Comparison of ENCODE assay signal across 26 cellular contexts in genomic region chr14:104091061-104091926, GRCh38. TPM values are rescaled to one million over a fixed set of nuclear protein-coding genes. Genes with fewer than 3 reads are reported as not detected.
DNase-seq lines count a peak whose midpoint lies in the region; ATAC-seq and TF ChIP-seq lines count a peak whose summit lies in the region.
"Had no signal": no experiment of that assay in that cellular context is flagged by ENCODE, and none has a peak within 500 bp of the region (broad histone marks: within the 10 kb centered on the region; RNA-seq: fewer than 3 reads in every experiment).

No MANE protein-coding gene starts in this region.

- TF ChIP-seq CTCF in BE2C (IDR thresholded peaks at IDR 0.05; ENCODE audit: low read depth, low read length), result no peak
- no peak for TF ChIP-seq CTCF in neural progenitor cell (IDR thresholded peaks at IDR 0.05)
- no peak for TF ChIP-seq CTCF in testis (IDR thresholded peaks at IDR 0.05)

- H3K9me3 ChIP-seq in BE2C (no peaks in the 10 kb centered on the region), SJCRH30 (replicated peaks) (0 out of 2 replicates have a peak, but pooled peaks cover 4% of the 10 kb centered on the region), neural progenitor cell (ENCODE audit: low read depth) (no peaks in the 10 kb centered on the region), testis (no peaks in the 10 kb centered on the region)
- H3K9me3 ChIP-seq: esophagus muscularis mucosa had no signal

- H3K4me3 ChIP-seq in BE2C (ENCODE audit: low read depth, low read length), result no peak overlapping the region
- H3K4me3 ChIP-seq in SJCRH30, result peak overlapping the region; percentile 19
- no peak overlapping the region for H3K4me3 ChIP-seq in neural progenitor cell
- no peak overlapping the region for H3K4me3 ChIP-seq in testis
- H3K4me3 ChIP-seq: coronary artery, esophagus muscularis mucosa had no signal

- no peak overlapping the region for H3K4me3 Mint-ChIP-seq in neural progenitor cell
- H3K4me3 Mint-ChIP-seq: activated CD8-positive, alpha-beta T cell treated with anti-CD3 and anti-CD28 coated beads, Interleukin-2, amount 10 ng/mL, durations not matched to agents 7 days and 5 days; IgD-negative memory B cell; stimulated activated memory B cell treated with anti-CD40 and anti-IgM and Interleukin-4, amounts not matched to agents 10 μg/mL and 1 μg/mL and 100 μg/mL, for 72 hours; T-cell had no signal

- no peaks in the 10 kb centered on the region for H3K9me3 Mint-ChIP-seq in neural progenitor cell
- H3K9me3 Mint-ChIP-seq: IgD-negative memory B cell; stimulated activated memory B cell treated with anti-CD40 and anti-IgM and Interleukin-4, amounts not matched to agents 10 μg/mL and 1 μg/mL and 100 μg/mL, for 72 hours; T-cell had no signal

- TF ChIP-seq POLR2A in testis (IDR thresholded peaks at IDR 0.05), result no peak

- H3K27ac ChIP-seq in SJCRH30, result peak overlapping the region; percentile 60; the same call in 1 of the 2 replicates
- no peak overlapping the region for H3K27ac ChIP-seq in neural progenitor cell
- no peak overlapping the region for H3K27ac ChIP-seq in testis
- H3K27ac ChIP-seq: C4-2B, coronary artery, esophagus muscularis mucosa had no signal

- no peaks in the 10 kb centered on the region for H3K27me3 ChIP-seq in BE2C
- H3K27me3 ChIP-seq in SJCRH30, result no peaks in the 10 kb centered on the region
- H3K27me3 ChIP-seq in neural progenitor cell, result peaks cover 6% of the 10 kb centered on the region
- H3K27me3 ChIP-seq in testis, result no peaks in the 10 kb centered on the region

- no peaks in the 10 kb centered on the region for H4K20me1 ChIP-seq in neural progenitor cell (ENCODE audit: low read depth)

- H3K36me3 ChIP-seq in BE2C (no peaks in the 10 kb centered on the region), SJCRH30 (no peaks in the 10 kb centered on the region), neural progenitor cell (no peaks in the 10 kb centered on the region), testis (ENCODE audit: low read depth, missing control alignments) (no peaks in the 10 kb centered on the region)
- H3K36me3 ChIP-seq: esophagus muscularis mucosa had no signal

- peaks cover 2% of the 10 kb centered on the region for H3K4me1 Mint-ChIP-seq in neural progenitor cell

- no peak overlapping the region for H3K9ac ChIP-seq in neural progenitor cell

- peak in 1 of 2 donors; percentile 12 for ATAC-seq in left cardiac atrium
- ATAC-seq: activated CD8-positive, alpha-beta T cell treated with anti-CD3 and anti-CD28 coated beads, Interleukin-2, amount 10 ng/mL, durations not matched to agents 7 days and 5 days; HCT116; PC-3; stimulated activated memory B cell treated with anti-CD40 and anti-IgM and Interleukin-4, amounts not matched to agents 10 μg/mL and 1 μg/mL and 100 μg/mL, for 72 hours; T-cell had no signal

- H2AFZ ChIP-seq in neural progenitor cell (replicated peaks), result no peak overlapping the region

- peaks cover 3% of the 10 kb centered on the region for H3K27me3 Mint-ChIP-seq in neural progenitor cell (ENCODE audit: insufficient read depth, low read depth)

- H3F3A ChIP-seq in neural progenitor cell (ENCODE audit: low read depth), result no peaks in the 10 kb centered on the region

- no peaks in the 10 kb centered on the region for H3K79me2 ChIP-seq in neural progenitor cell (ENCODE audit: low read depth)

- no peaks in the 10 kb centered on the region for H3K36me3 Mint-ChIP-seq in neural progenitor cell
- H3K36me3 Mint-ChIP-seq: IgD-negative memory B cell; stimulated activated memory B cell treated with anti-CD40 and anti-IgM and Interleukin-4, amounts not matched to agents 10 μg/mL and 1 μg/mL and 100 μg/mL, for 72 hours; T-cell had no signal

- H3K4me1 ChIP-seq in BE2C (peaks cover 10% of the 10 kb centered on the region), SJCRH30 (peaks cover 42% of the 10 kb centered on the region), neural progenitor cell (peaks cover 3% of the 10 kb centered on the region), testis (no peaks in the 10 kb centered on the region)

- WGBS in testis, 2 donors, result 76 to 77% methylated on average over 12 to 26 of the region's 26 CpGs

- DNase-seq in BE2C (peak; percentile 36), SJCRH30 (peak; percentile 83 to 85), left cardiac atrium (peak; percentile 64), neural progenitor cell (ENCODE audit: low spot score) (peak; percentile 47), testis (no peak), SKM-1 (lab: John Stamatoyannopoulos, UW; ENCODE audit: unreplicated experiment) (no peak)
- DNase-seq in activated CD4-positive, CD25-positive, alpha-beta regulatory T cell (lab: John Stamatoyannopoulos, UW), result no peak
- DNase-seq in NK-92 treated with Interleukin-12 subunit alpha and Interleukin-12 subunit beta, amount 100 ng/mL, for 24 hours (lab: John Stamatoyannopoulos, UW), result no peak
- DNase-seq: activated CD4-positive, alpha-beta T cell treated with anti-CD3 and anti-CD28 coated beads for 1 hour; activated CD8-positive, alpha-beta T cell treated with anti-CD3 and anti-CD28 coated beads, Interleukin-2, amount 10 ng/mL, durations not matched to agents 7 days and 5 days; activated gamma-delta T cell; Calu3; hippocampal formation; NCI-H1092 treated with DMSO at 0.1 percent for 48 hours; NCI-H2029 treated with DMSO at 0.1 percent for 48 hours; NCI-H446; PC-3; SHP77 treated with DMSO at 0.1 percent for 48 hours; stimulated activated CD4-positive, alpha-beta T cell treated with anti-CD3 and anti-CD28 coated beads, Interleukin-4, amount 100 ng/mL, for 1 hour; T-cell had no signal

- no peak overlapping the region for H3K27ac Mint-ChIP-seq in neural progenitor cell
- H3K27ac Mint-ChIP-seq: activated CD8-positive, alpha-beta T cell treated with anti-CD3 and anti-CD28 coated beads, Interleukin-2, amount 10 ng/mL, durations not matched to agents 7 days and 5 days; IgD-negative memory B cell; stimulated activated memory B cell treated with anti-CD40 and anti-IgM and Interleukin-4, amounts not matched to agents 10 μg/mL and 1 μg/mL and 100 μg/mL, for 72 hours; T-cell had no signal

- intact Hi-C loops in left cardiac atrium (cut with DNase I), result no loop called here
- intact Hi-C loops in testis (cut with DNase I; ENCODE audit: low total_unique reads), result no loop called here

- no peak overlapping the region for H3K4me2 ChIP-seq in neural progenitor cell

RNA-seq across cellular contexts. Expression of gene ASPG, which starts 5.8 kb away (rescaled TPM):
- not detected for polyA plus RNA-seq in BE2C (2012; ENCODE audit: insufficient read depth, insufficient read length, low read depth)
- total RNA-seq in SJCRH30 (2014; rRNA removed; shearing (Covaris generic)), result 0.35 and 0.51 TPM in 2 replicates
- total RNA-seq in left cardiac atrium, result 100 to 1,000 TPM in 1 of 2 donors, 10 to 100 TPM in 1; 92.0 to 168 TPM
- 0.87 and 1.2 TPM in 2 replicates for total RNA-seq in neural progenitor cell (ENCODE audit: low replicate concordance)
- total RNA-seq in testis, result 1 to 10 TPM; 2.7 to 3.7 TPM
- polyA plus RNA-seq in testis (ENCODE audit: insufficient read depth, low read depth, low replicate concordance), result 3.3 TPM
- total RNA-seq: activated CD8-positive, alpha-beta T cell treated with anti-CD3 and anti-CD28 coated beads, Interleukin-2, amount 10 ng/mL, durations not matched to agents 7 days and 5 days; Calu3 had no signal
- polyA plus RNA-seq: IgD-negative memory B cell had no signal

RNA-seq across cellular contexts. Expression of gene KIF26A, which starts 47.1 kb away (rescaled TPM):
- 87.1 TPM for polyA plus RNA-seq in BE2C (2012; ENCODE audit: insufficient read depth, insufficient read length, low read depth)
- total RNA-seq in SJCRH30 (2014; rRNA removed; shearing (Covaris generic)), result 68.2 and 72.1 TPM in 2 replicates
- total RNA-seq in left cardiac atrium (1 to 10 TPM; 7.6 to 8.1 TPM), neural progenitor cell (ENCODE audit: low replicate concordance) (6.1 and 40.2 TPM in 2 replicates), testis (10 to 100 TPM; 18.3 to 21.2 TPM)
- 5.6 TPM for polyA plus RNA-seq in testis (ENCODE audit: insufficient read depth, low read depth, low replicate concordance)
- polyA plus RNA-seq: IgD-negative memory B cell had no signal

Comparison
In these comparisons a context has a peak if more than half of its experiments do, and no peak if none do; other contexts are left out.
1. DNase-seq: peak in BE2C (single experiment), SJCRH30 (2 of 2), left cardiac atrium (single experiment) and neural progenitor cell (single experiment); none in testis (single experiment), activated CD4-positive, CD25-positive, alpha-beta regulatory T cell (0 of 4), NK-92 treated with Interleukin-12 subunit alpha and Interleukin-12 subunit beta, amount 100 ng/mL, for 24 hours (single experiment) and SKM-1 (single experiment).
2. RNA of gene ASPG, which starts 5.8 kb away (total RNA-seq): 92.0 to 168 TPM in left cardiac atrium; 2.7 to 3.7 TPM in testis, 0.87 to 1.2 TPM in neural progenitor cell and 0.35 to 0.51 TPM in SJCRH30; every median in the first group is over 10 times any median in the second.